8 cellular contexts compared by ENCODE assay signal in the genomic region with DNA sequence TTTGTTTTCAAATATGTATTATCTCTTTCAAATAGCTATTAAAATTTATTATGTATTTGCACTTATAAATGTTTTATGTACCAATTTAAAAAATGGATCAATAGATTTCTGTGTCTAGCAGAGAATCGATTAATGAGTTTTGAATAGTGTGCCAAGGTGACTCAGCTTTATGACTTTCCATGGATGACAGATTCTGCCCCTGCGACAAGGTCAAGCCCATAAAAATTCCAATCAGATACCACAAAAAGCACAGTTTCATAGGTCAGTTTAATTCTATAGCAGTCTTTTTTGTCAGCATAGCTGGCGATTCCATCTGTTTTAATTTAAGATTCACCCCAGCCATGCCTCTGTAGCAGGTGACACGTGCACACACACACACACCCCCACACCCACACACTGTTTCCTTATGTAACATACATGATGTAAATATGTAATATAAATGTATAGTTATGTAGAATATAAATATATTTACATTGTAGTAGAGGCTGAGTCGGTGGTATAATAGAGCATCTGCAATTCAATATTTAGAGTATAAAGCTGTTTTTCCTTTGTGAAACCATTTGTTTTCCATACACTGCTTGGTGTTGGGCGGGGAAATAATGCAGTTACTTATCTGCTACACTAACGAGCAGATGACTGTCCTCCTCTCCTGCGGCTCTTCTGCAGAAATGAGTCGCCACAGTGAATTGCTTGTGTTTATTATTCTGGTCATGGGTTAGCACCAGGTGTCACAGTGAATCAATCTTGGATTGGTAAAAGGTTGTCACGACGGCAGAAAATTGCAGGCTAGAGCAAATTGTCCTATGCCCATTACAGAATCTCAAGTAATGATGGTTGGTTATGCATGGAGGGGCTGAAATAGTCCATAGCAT. TPM values are rescaled to one million over a fixed set of nuclear protein-coding genes. Genes with fewer than 3 reads are reported as not detected.
DNase-seq lines count a peak whose midpoint lies in the region; ATAC-seq, FAIRE-seq and TF ChIP-seq lines count a peak whose summit lies in the region.
"Had no signal": no experiment of that assay in that cellular context is flagged by ENCODE, and none has a peak within 500 bp of the region (broad histone marks: within the 10 kb centered on the region; RNA-seq: fewer than 3 reads in every experiment).

No MANE protein-coding gene starts in this region.

- no peak for FAIRE-seq in small intestine (lab: Jason Lieb, UNC)

- peak overlapping the region in 1 of 2 donors; percentile 58 for H3K27ac ChIP-seq in small intestine (ENCODE audit: low read depth in 1 of 2, low read length in 1 of 2)
- no peak overlapping the region for H3K27ac ChIP-seq in gastrocnemius medialis

- 18 to 55% (median 37%) methylated on average over 11 of the region's 11 CpGs for WGBS in small intestine, 3 donors

- POLR2A ChIA-PET in HEK293T (lab: Yijun Ruan, JAX), result no interaction called here

- intact Hi-C loops in posterior cingulate gyrus (cut with DNase I), result no loop called here
- intact Hi-C loops in gastrocnemius medialis (cut with DNase I; ENCODE audit: low total_unique reads), result no loop called here

- H3K9me3 ChIP-seq in small intestine (ENCODE audit: control insufficient read depth, low read depth) (no peaks in the 10 kb centered on the region), gastrocnemius medialis (no peaks in the 10 kb centered on the region)

- TF ChIP-seq POLR2A in gastrocnemius medialis (IDR thresholded peaks at IDR 0.05), result no peak

- H3K36me3 ChIP-seq in small intestine (ENCODE audit: control insufficient read depth in 2 of 2, insufficient read depth in 2 of 2, low read length in 2 of 2) (no peaks in the 10 kb centered on the region), gastrocnemius medialis (no peaks in the 10 kb centered on the region)

- no peak for ATAC-seq in HG03354 (IDR thresholded peaks at IDR 0.05; ENCODE audit: poor library complexity, severe bottlenecking, unreplicated experiment)
- no peak for ATAC-seq in gastrocnemius medialis
- ATAC-seq: activated naive CD4-positive, alpha-beta T cell treated with anti-CD3 and anti-CD28 coated beads, Interleukin-2, amount 50 U/mL, for 72 hours had no signal

- CTCF ChIA-PET in HEK293T (lab: Yijun Ruan, JAX), result interaction anchor here (0.7 kb wide), 1 partner anchor 297 kb away, joined by 3 read pairs; no protein-coding TSS in a partner anchor

- H3K4me3 ChIP-seq in small intestine (ENCODE audit: low read depth in 1 of 2, low read length in 2 of 2), result no peak overlapping the region
- no peak overlapping the region for H3K4me3 ChIP-seq in gastrocnemius medialis

- no peak for TF ChIP-seq CTCF in gastrocnemius medialis (IDR thresholded peaks at IDR 0.05 in 4 of 5, conservative IDR thresholded peaks at IDR 0.05 in 1 of 5)

- in situ Hi-C loops in gastrocnemius medialis (cut with MboI; ENCODE audit: low sequenced_read_pairs in 4 of 4), result no loop called here

- peaks cover 4 to 10% of the 10 kb centered on the region in 2 donors for H3K4me1 ChIP-seq in small intestine (ENCODE audit: control insufficient read depth in 2 of 2, insufficient read depth in 1 of 2, low read depth in 1 of 2, low read length in 1 of 2)
- no peaks in the 10 kb centered on the region for H3K4me1 ChIP-seq in gastrocnemius medialis

- DNase-seq in HEK293T (ENCODE audit: extremely low spot score) (no peak), NCI-H345 (lab: John Stamatoyannopoulos, UW) (peak; percentile 85), dermis blood vessel endothelial cell (peak; percentile 5), small intestine (peak; percentile 88), posterior cingulate gyrus (no peak), gastrocnemius medialis (no peak)

- H3K27me3 ChIP-seq in small intestine (ENCODE audit: control insufficient read depth in 2 of 2, insufficient read depth in 2 of 2, low read length in 2 of 2), result no peaks in the 10 kb centered on the region
- no peaks in the 10 kb centered on the region for H3K27me3 ChIP-seq in gastrocnemius medialis

TF ChIP-seq in HEK293T, 16 proteins besides CTCF, POLR2A, EP300 and RAD21:
- TF ChIP-seq, protein P1, sequence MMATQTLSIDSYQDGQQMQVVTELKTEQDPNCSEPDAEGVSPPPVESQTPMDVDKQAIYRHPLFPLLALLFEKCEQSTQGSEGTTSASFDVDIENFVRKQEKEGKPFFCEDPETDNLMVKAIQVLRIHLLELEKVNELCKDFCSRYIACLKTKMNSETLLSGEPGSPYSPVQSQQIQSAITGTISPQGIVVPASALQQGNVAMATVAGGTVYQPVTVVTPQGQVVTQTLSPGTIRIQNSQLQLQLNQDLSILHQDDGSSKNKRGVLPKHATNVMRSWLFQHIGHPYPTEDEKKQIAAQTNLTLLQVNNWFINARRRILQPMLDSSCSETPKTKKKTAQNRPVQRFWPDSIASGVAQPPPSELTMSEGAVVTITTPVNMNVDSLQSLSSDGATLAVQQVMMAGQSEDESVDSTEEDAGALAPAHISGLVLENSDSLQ (IDR thresholded peaks at IDR 0.05), result peak; percentile 41
- TF ChIP-seq ARNT (IDR thresholded peaks at IDR 0.05) (no peak), SP1 (IDR thresholded peaks at IDR 0.05) (no peak)

RNA-seq across cellular contexts. Expression of gene RAB31, which starts 29.1 kb away (rescaled TPM):
- total RNA-seq in dermis blood vessel endothelial cell (27.2 and 44.3 TPM in 2 replicates), gastrocnemius medialis (1 to 10 TPM; 3.2 to 7.1 (median 4.4) TPM)
- 10 to 100 TPM in 2 of 3 donors, 1 to 10 TPM in 1; 4.2 to 18.4 (median 15.9) TPM for polyA plus RNA-seq in small intestine

Comparison
In these comparisons a context has a peak if more than half of its experiments do, and no peak if none do; other contexts are left out.
1. DNase-seq: peak in NCI-H345 (single experiment), dermis blood vessel endothelial cell (single experiment) and small intestine (single experiment); none in HEK293T (single experiment), posterior cingulate gyrus (0 of 10) and gastrocnemius medialis (0 of 2).